Comparison of ENCODE assay signal across 9 cellular contexts in genomic region chr4:40991908-40992307, GRCh38.
DNase-seq lines count a peak whose midpoint lies in the region; ATAC-seq and TF ChIP-seq lines count a peak whose summit lies in the region.
"Had no signal": no experiment of that assay in that cellular context is flagged by ENCODE, and none has a peak within 500 bp of the region (broad histone marks: within the 10 kb centered on the region; RNA-seq: fewer than 3 reads in every experiment).

No MANE protein-coding gene starts in this region.

- TF ChIP-seq CTCF in HCT116 (IDR thresholded peaks at IDR 0.05 in 2 of 3, conservative IDR thresholded peaks at IDR 0.05 in 1 of 3; ENCODE audit: borderline replicate concordance in 1 of 3, insufficient read depth in 1 of 3, low read depth in 2 of 3, low read length in 2 of 3) (no peak), osteoblast (IDR thresholded peaks at IDR 0.05; ENCODE audit: extremely low read depth, low read depth, low read length) (no peak), natural killer cell (IDR thresholded peaks at IDR 0.05) (no peak)

- H3K36me3 Mint-ChIP-seq in natural killer cell, result no peaks in the 10 kb centered on the region

- TF ChIP-seq RAD21 in HCT116 (IDR thresholded peaks at IDR 0.05; ENCODE audit: low read depth), result no peak

- H3K36me3 ChIP-seq in HCT116 (ENCODE audit: control insufficient read depth in 1 of 2, insufficient read depth in 2 of 2, low read length in 2 of 2) (no peaks in the 10 kb centered on the region), osteoblast (ENCODE audit: insufficient read depth, low read length) (no peaks in the 10 kb centered on the region)

- H3K4me3 ChIP-seq in HCT116 (replicated peaks in 1 of 2; ENCODE audit: low read depth in 1 of 2, low read length in 2 of 2) (no peak overlapping the region), osteoblast (ENCODE audit: insufficient read depth, low read length) (no peak overlapping the region)
- H3K4me3 ChIP-seq: SK-N-MC had no signal

- H3K4me2 ChIP-seq in HCT116 (ENCODE audit: low read length) (peak overlapping the region; percentile 66), osteoblast (ENCODE audit: insufficient read depth, low read length) (no peak overlapping the region)

- H4K20me1 ChIP-seq in HCT116 (ENCODE audit: insufficient read depth) (no peaks in the 10 kb centered on the region), osteoblast (ENCODE audit: insufficient read depth, low read length) (no peaks in the 10 kb centered on the region)

- DNase-seq in HCT116 (ENCODE audit: low read depth, low spot score) (no peak), osteoblast (ENCODE audit: insufficient read length, low spot score, missing footprints) (no peak), NCI-H146 treated with DMSO at 0.1 percent for 48 hours (lab: John Stamatoyannopoulos, UW; ENCODE audit: unreplicated experiment) (no peak), 8988T (no peak), natural killer cell (no peak)
- DNase-seq: islet precursor cell had no signal

- H3K79me2 ChIP-seq in HCT116 (ENCODE audit: insufficient read depth, low read length), result peaks cover 68% of the 10 kb centered on the region
- peaks cover 47% of the 10 kb centered on the region for H3K79me2 ChIP-seq in osteoblast (ENCODE audit: insufficient read depth, low read length)

- H3K4me1 ChIP-seq in HCT116 (ENCODE audit: control insufficient read depth in 1 of 2, insufficient read depth in 2 of 2, low read length in 2 of 2) (peaks cover 51 to 77% of the 10 kb centered on the region in 2 experiments), osteoblast (ENCODE audit: insufficient read depth, low read length) (peaks cover 49% of the 10 kb centered on the region)

- peaks cover 6 to 9% of the 10 kb centered on the region in 2 donors for H3K4me1 Mint-ChIP-seq in natural killer cell

- H3K9me3 ChIP-seq in HCT116 (ENCODE audit: control insufficient read depth in 1 of 2, insufficient read depth in 1 of 2, low read depth in 1 of 2, low read length in 2 of 2) (no peaks in the 10 kb centered on the region), osteoblast (ENCODE audit: low read depth, low read length) (no peaks in the 10 kb centered on the region)

- POLR2A ChIA-PET in HCT116 (lab: Charles Lee), result no interaction called here

- H3K9me3 Mint-ChIP-seq in natural killer cell, result no peaks in the 10 kb centered on the region

- intact Hi-C loops in HCT116 (cut with micrococcal nuclease) (loop anchor here (5.0 kb wide), 1 partner anchor 170 kb away; no protein-coding TSS in a partner anchor), natural killer cell (cut with micrococcal nuclease) (no loop called here)

- ATAC-seq in GM18907 (IDR thresholded peaks at IDR 0.05; ENCODE audit: unreplicated experiment) (peak; percentile 57), HCT116 (no peak), HG03460 (IDR thresholded peaks at IDR 0.05; ENCODE audit: unreplicated experiment) (peak; percentile 58), natural killer cell (no peak)

- H3K27ac ChIP-seq in HCT116 (ENCODE audit: low read depth, low read length), result no peak overlapping the region; the same call in 1 of the 2 replicates
- H3K27ac ChIP-seq in osteoblast (ENCODE audit: low read depth, low read length), result peak overlapping the region; percentile 88
- H3K27ac ChIP-seq: SK-N-MC had no signal

- TF ChIP-seq POLR2A in HCT116 (IDR thresholded peaks at IDR 0.05; ENCODE audit: borderline replicate concordance, extremely low read depth, insufficient read depth, insufficient read length), result no peak

- H3K27me3 ChIP-seq in HCT116 (ENCODE audit: insufficient read depth, low read length), result no peaks in the 10 kb centered on the region
- no peaks in the 10 kb centered on the region for H3K27me3 ChIP-seq in osteoblast (ENCODE audit: insufficient read depth, low read length)

- H2AFZ ChIP-seq in HCT116 (ENCODE audit: low read depth, low read length, poor library complexity, severe bottlenecking), result no peak overlapping the region
- no peak overlapping the region for H2AFZ ChIP-seq in osteoblast (ENCODE audit: low read length)

- no TSS peak for BruUV-seq in HCT116 (replicated peaks; lab: Mats Ljungman, UMichigan)

- RAD21 ChIA-PET in HCT116 (lab: Charles Lee; ENCODE audit: low non-redundant PET in 1 of 2, low total read pairs in 2 of 2, uncharacterized antibody in 2 of 2, unreplicated experiment in 2 of 2), result interaction anchor here in 1 of 2 experiments (0.7 kb wide), 1 partner anchor 73 kb away, joined by 3 read pairs; no protein-coding TSS in a partner anchor

- CTCF ChIA-PET in HCT116 (lab: Charles Lee), result interaction anchor here (0.7 to 0.9 kb wide), 2 partner anchors 14 to 222 kb away, joined by 4 read pairs; partner anchors contain the start of gene APBB2

- H3K9me2 ChIP-seq in HCT116 (ENCODE audit: insufficient read depth), result no peaks in the 10 kb centered on the region

- H3K4me3 Mint-ChIP-seq in natural killer cell, result no peak overlapping the region

- H3K9ac ChIP-seq in HCT116 (ENCODE audit: low read length), result peak overlapping the region; percentile 42

- H3K27me3 Mint-ChIP-seq in natural killer cell (ENCODE audit: low read depth in 2 of 2), result no peaks in the 10 kb centered on the region

- H3K27ac Mint-ChIP-seq in natural killer cell, result no peak overlapping the region

TF ChIP-seq in HCT116, 20 proteins besides CTCF, POLR2A, EP300 and RAD21:
- TF ChIP-seq POLR2AphosphoS5 (IDR thresholded peaks at IDR 0.05; ENCODE audit: low read depth, low read length) (no peak), SIN3A (IDR thresholded peaks at IDR 0.05; ENCODE audit: low read depth) (no peak), YY1 (IDR thresholded peaks at IDR 0.05; ENCODE audit: extremely low read depth, insufficient replicate concordance, low read depth, low read length) (no peak), SRF (IDR thresholded peaks at IDR 0.05; ENCODE audit: low read depth) (no peak), CEBPB (IDR thresholded peaks at IDR 0.05; ENCODE audit: low read depth) (no peak)
TF ChIP-seq in HCT116: peak in this region for 0.

Comparison
In these comparisons a context has a peak if more than half of its experiments do, and no peak if none do; other contexts are left out.
1. ATAC-seq: peak in GM18907 (single experiment) and HG03460 (single experiment); none in HCT116 (single experiment) and natural killer cell (0 of 3).